ENCODE assay signal across 8 cellular contexts in genomic region chr10:11178606-11179221, GRCh38.
A peak's percentile ranks its signal among the peaks of the same experiment; 100 is the strongest.
DNase-seq lines count a peak whose midpoint lies in the region; ATAC-seq and TF ChIP-seq lines count a peak whose summit lies in the region.

No MANE protein-coding gene starts in this region.

- peaks cover 53% of the 10 kb centered on the region for H3K4me1 ChIP-seq in OCI-LY7 (ENCODE audit: insufficient read depth, low read length, poor library complexity, severe bottlenecking)
- peaks cover 8% of the 10 kb centered on the region for H3K4me1 ChIP-seq in hepatocyte (ENCODE audit: insufficient read depth)

- DNase-seq in OCI-LY7 (ENCODE audit: low spot score) = peak; percentile 85
- peak; percentile 75 for DNase-seq in activated T-helper 9 cell treated with anti-CD3 and anti-CD28 coated beads, Interleukin-2, amount 50 U/mL, for 16 hours (ENCODE audit: low read depth)
- peak; percentile 55 for DNase-seq in hepatocyte (ENCODE audit: low spot score)
- peak; percentile 71 to 72 for DNase-seq in stimulated activated CD8-positive, alpha-beta memory T cell treated with anti-CD3 and anti-CD28 coated beads, Interleukin-2, amount 100 ng/mL, for 1 hour (ENCODE audit: low read depth in 2 of 2)
- DNase-seq in DMS 273 (lab: John Stamatoyannopoulos, UW; ENCODE audit: unreplicated experiment) = no peak
- no peak for DNase-seq in chondrocyte (ENCODE audit: low spot score)

- no peak overlapping the region for H3K27ac Mint-ChIP-seq in chondrocyte (ENCODE audit: unreplicated experiment)

- H3K4me3 ChIP-seq in OCI-LY7 (ENCODE audit: low read depth, low read length, poor library complexity, severe bottlenecking) (peak overlapping the region; percentile 9), hepatocyte (no peak overlapping the region)

- TF ChIP-seq CTCF in OCI-LY7 (conservative IDR thresholded peaks at IDR 0.05; ENCODE audit: low read length) (no peak), hepatocyte (IDR thresholded peaks at IDR 0.05; ENCODE audit: poor library complexity) (no peak), chondrocyte (IDR thresholded peaks at IDR 0.05) (no peak)

- peaks cover 3% of the 10 kb centered on the region for H3K9me3 Mint-ChIP-seq in chondrocyte (ENCODE audit: low read depth)

- no peak overlapping the region for H3K4me3 Mint-ChIP-seq in chondrocyte (ENCODE audit: unreplicated experiment)

- no TSS peak for BruUV-seq in OCI-LY7 (replicated peaks; lab: Mats Ljungman, UMichigan)

- no peaks in the 10 kb centered on the region for H4K20me1 ChIP-seq in OCI-LY7 (ENCODE audit: insufficient read depth, low read length)
- H4K20me1 ChIP-seq in hepatocyte (ENCODE audit: insufficient read depth, poor library complexity, severe bottlenecking) = no peaks in the 10 kb centered on the region

- H3K4me1 Mint-ChIP-seq in chondrocyte (ENCODE audit: low read depth) = peaks cover 28% of the 10 kb centered on the region

- 35% methylated on average over 10 of the region's 10 CpGs for WGBS in hepatocyte (ENCODE audit: low lambda C conversion rate, missing lambda C conversion rate)

- peak; percentile 79 for ATAC-seq in GM18508 (IDR thresholded peaks at IDR 0.05; ENCODE audit: insufficient read depth, unreplicated experiment)
- peak; percentile 69 for ATAC-seq in HG02870 (IDR thresholded peaks at IDR 0.05; ENCODE audit: unreplicated experiment)

- H3K36me3 ChIP-seq in OCI-LY7 (ENCODE audit: insufficient read depth, low read length) (no peaks in the 10 kb centered on the region), hepatocyte (replicated peaks; ENCODE audit: insufficient read depth, low read depth) (no peaks in the 10 kb centered on the region)

- H2AFZ ChIP-seq in OCI-LY7 (ENCODE audit: low read length) (peak overlapping the region; percentile 7; the same call in 1 of the 2 replicates), hepatocyte (no peak overlapping the region)

- H3K4me2 ChIP-seq in OCI-LY7 (ENCODE audit: low read length) (peak overlapping the region; percentile 50), hepatocyte (no peak overlapping the region)

- H3K27me3 Mint-ChIP-seq in chondrocyte (ENCODE audit: low read depth) = no peaks in the 10 kb centered on the region

- no peaks in the 10 kb centered on the region for H3K9me3 ChIP-seq in OCI-LY7 (ENCODE audit: low read length)
- no peaks in the 10 kb centered on the region for H3K9me3 ChIP-seq in hepatocyte (ENCODE audit: low read depth)

- no peaks in the 10 kb centered on the region for H3K9me2 ChIP-seq in OCI-LY7 (ENCODE audit: insufficient read depth, low read length)
- H3K9me2 ChIP-seq in hepatocyte (replicated peaks; ENCODE audit: insufficient read depth) = no peaks in the 10 kb centered on the region

- CTCF ChIA-PET in OCI-LY7 (lab: Charles Lee; ENCODE audit: unreplicated experiment) = no interaction called here

- POLR2A ChIA-PET in OCI-LY7 (lab: Charles Lee) = interaction anchor here (0.7 to 2.5 kb wide), 4 partner anchors 8 to 957 kb away, joined by 3 to 13 read pairs (median 4); no protein-coding TSS in a partner anchor

- H3K27me3 ChIP-seq in hepatocyte = no peaks in the 10 kb centered on the region

- H3K79me2 ChIP-seq in OCI-LY7 (ENCODE audit: insufficient read depth, low read depth, low read length) (no peaks in the 10 kb centered on the region), hepatocyte (no peaks in the 10 kb centered on the region)

- H3K27ac ChIP-seq in OCI-LY7 (ENCODE audit: low read depth, low read length, poor library complexity, severe bottlenecking) (peak overlapping the region; percentile 12), hepatocyte (peak overlapping the region; percentile 5)

- peaks cover 6% of the 10 kb centered on the region for H3K36me3 Mint-ChIP-seq in chondrocyte (ENCODE audit: low read depth)

- intact Hi-C loops in OCI-LY7 (cut with micrococcal nuclease; ENCODE audit: unreplicated experiment) = loop anchor here (1.0 to 2.0 kb wide), 2 partner anchors 64 to 92 kb away; no protein-coding TSS in a partner anchor

Comparison
In these comparisons a context has a peak if more than half of its experiments do, and no peak if none do; other contexts are left out.
1. DNase-seq: peak in OCI-LY7 (single experiment), activated T-helper 9 cell treated with anti-CD3 and anti-CD28 coated beads, Interleukin-2, amount 50 U/mL, for 16 hours (single experiment), hepatocyte (single experiment) and stimulated activated CD8-positive, alpha-beta memory T cell treated with anti-CD3 and anti-CD28 coated beads, Interleukin-2, amount 100 ng/mL, for 1 hour (2 of 2); none in DMS 273 (single experiment) and chondrocyte (single experiment).